26 cellular contexts compared by ENCODE assay signal in genomic region chr1:67171574-67171955, GRCh38. TPM values are rescaled to one million over a fixed set of nuclear protein-coding genes. Genes with fewer than 3 reads are reported as not detected.
DNase-seq lines count a peak whose midpoint lies in the region; ATAC-seq lines count a peak whose summit lies in the region.
"Had no signal": no experiment of that assay in that cellular context is flagged by ENCODE, and none has a peak within 500 bp of the region (broad histone marks: within the 10 kb centered on the region; RNA-seq: fewer than 3 reads in every experiment).

No MANE protein-coding gene starts in this region.

- peak overlapping the region; percentile 20 for H3K4me3 Mint-ChIP-seq in activated CD4-positive, alpha-beta T cell treated with anti-CD3 and anti-CD28 coated beads, Interleukin-2, amount 10 ng/mL, durations not matched to agents 7 days and 5 days
- H3K4me3 Mint-ChIP-seq in activated naive CD4-positive, alpha-beta T cell treated with anti-CD3 and anti-CD28 coated beads, Interleukin-2, amount 50 U/mL, for 24 hours = peak overlapping the region; percentile 71
- peak overlapping the region; percentile 63 for H3K4me3 Mint-ChIP-seq in stimulated activated effector memory CD8-positive, alpha-beta T cell treated with anti-CD3 and anti-CD28 coated beads, Interleukin-12 subunit alpha, Interleukin-12 subunit beta, amount 100 ng/mL, for 72 hours
- H3K4me3 Mint-ChIP-seq: brain, CD14-positive monocyte had no signal

- peaks cover 55% of the 10 kb centered on the region for H3K4me1 Mint-ChIP-seq in activated CD4-positive, alpha-beta T cell treated with anti-CD3 and anti-CD28 coated beads, Interleukin-2, amount 10 ng/mL, durations not matched to agents 7 days and 5 days
- H3K4me1 Mint-ChIP-seq in activated naive CD4-positive, alpha-beta T cell treated with anti-CD3 and anti-CD28 coated beads, Interleukin-2, amount 50 U/mL, for 24 hours = peaks cover 70% of the 10 kb centered on the region
- H3K4me1 Mint-ChIP-seq in stimulated activated effector memory CD8-positive, alpha-beta T cell treated with anti-CD3 and anti-CD28 coated beads, Interleukin-12 subunit alpha, Interleukin-12 subunit beta, amount 100 ng/mL, for 72 hours = peaks cover 42% of the 10 kb centered on the region
- H3K4me1 Mint-ChIP-seq: brain, CD14-positive monocyte had no signal

- DNase-seq in activated CD4-positive, alpha-beta T cell treated with anti-CD3 and anti-CD28 coated beads, Interleukin-2, amount 10 ng/mL, durations not matched to agents 7 days and 5 days = no peak
- DNase-seq in activated CD4-positive, alpha-beta T cell treated with anti-CD3 and anti-CD28 coated beads, Interleukin-2, amount 50 U/mL, for 1 hour = no peak
- DNase-seq in stimulated activated effector memory CD8-positive, alpha-beta T cell treated with anti-CD3 and anti-CD28 coated beads, Interleukin-12 subunit alpha, Interleukin-12 subunit beta, amount 100 ng/mL, for 72 hours (ENCODE audit: low spot score in 2 of 2) = peak in 1 of 2 donors; percentile 72
- DNase-seq in NCI-H2196 (lab: John Stamatoyannopoulos, UW; ENCODE audit: unreplicated experiment) (no peak), caudate nucleus (lab: John Stamatoyannopoulos, UW) (no peak), NCI-H1417 treated with DMSO at 0.1 percent for 48 hours (lab: John Stamatoyannopoulos, UW) (no peak)
- DNase-seq: activated gamma-delta T cell, dermis blood vessel endothelial cell, glutamatergic neuron, MV-4-11, NCI-H2029 treated with DMSO at 0.1 percent for 48 hours, NCI-H510A, SHP77 treated with DMSO at 0.1 percent for 48 hours, substantia nigra had no signal

- ATAC-seq in HG02884 (IDR thresholded peaks at IDR 0.05; ENCODE audit: unreplicated experiment) = peak; percentile 6
- ATAC-seq in stimulated activated effector memory CD8-positive, alpha-beta T cell treated with anti-CD3 and anti-CD28 coated beads, Interleukin-12 subunit alpha, Interleukin-12 subunit beta, amount 100 ng/mL, for 72 hours = peak; percentile 4
- ATAC-seq: A549, esophagus mucosa, sciatic nerve had no signal

- POLR2A ChIA-PET in activated CD4-positive, alpha-beta T cell treated with anti-CD3 and anti-CD28 coated beads, Interleukin-2, amount 10 ng/mL, durations not matched to agents 7 days and 5 days (lab: Charles Lee) = interaction anchor here (0.7 kb wide), 1 partner anchor 57 kb away, joined by 3 read pairs; no protein-coding TSS in a partner anchor

- H3K27me3 Mint-ChIP-seq in activated CD4-positive, alpha-beta T cell treated with anti-CD3 and anti-CD28 coated beads, Interleukin-2, amount 10 ng/mL, durations not matched to agents 7 days and 5 days = peaks cover 4% of the 10 kb centered on the region
- no peaks in the 10 kb centered on the region for H3K27me3 Mint-ChIP-seq in activated naive CD4-positive, alpha-beta T cell treated with anti-CD3 and anti-CD28 coated beads, Interleukin-2, amount 50 U/mL, for 24 hours

- peaks cover 8% of the 10 kb centered on the region for H3K36me3 Mint-ChIP-seq in activated CD4-positive, alpha-beta T cell treated with anti-CD3 and anti-CD28 coated beads, Interleukin-2, amount 10 ng/mL, durations not matched to agents 7 days and 5 days (ENCODE audit: low read depth)
- peaks cover 5% of the 10 kb centered on the region for H3K36me3 Mint-ChIP-seq in activated naive CD4-positive, alpha-beta T cell treated with anti-CD3 and anti-CD28 coated beads, Interleukin-2, amount 50 U/mL, for 24 hours
- peaks cover 93% of the 10 kb centered on the region for H3K36me3 Mint-ChIP-seq in stimulated activated effector memory CD8-positive, alpha-beta T cell treated with anti-CD3 and anti-CD28 coated beads, Interleukin-12 subunit alpha, Interleukin-12 subunit beta, amount 100 ng/mL, for 72 hours
- H3K36me3 Mint-ChIP-seq: brain, CD14-positive monocyte had no signal

- H3K27ac ChIP-seq in caudate nucleus (ENCODE audit: low read depth, low read length) = no peak overlapping the region
- H3K27ac ChIP-seq: A549, HL-60, vagina had no signal

- H3K27ac Mint-ChIP-seq in activated CD4-positive, alpha-beta T cell treated with anti-CD3 and anti-CD28 coated beads, Interleukin-2, amount 10 ng/mL, durations not matched to agents 7 days and 5 days = peak overlapping the region; percentile 80
- H3K27ac Mint-ChIP-seq in activated naive CD4-positive, alpha-beta T cell treated with anti-CD3 and anti-CD28 coated beads, Interleukin-2, amount 50 U/mL, for 24 hours = peak overlapping the region; percentile 97
- peak overlapping the region; percentile 98 for H3K27ac Mint-ChIP-seq in stimulated activated effector memory CD8-positive, alpha-beta T cell treated with anti-CD3 and anti-CD28 coated beads, Interleukin-12 subunit alpha, Interleukin-12 subunit beta, amount 100 ng/mL, for 72 hours
- H3K27ac Mint-ChIP-seq: brain, CD14-positive monocyte had no signal

- peaks cover 7% of the 10 kb centered on the region for H3K9me3 Mint-ChIP-seq in activated CD4-positive, alpha-beta T cell treated with anti-CD3 and anti-CD28 coated beads, Interleukin-2, amount 10 ng/mL, durations not matched to agents 7 days and 5 days
- no peaks in the 10 kb centered on the region for H3K9me3 Mint-ChIP-seq in activated naive CD4-positive, alpha-beta T cell treated with anti-CD3 and anti-CD28 coated beads, Interleukin-2, amount 50 U/mL, for 24 hours
- H3K9me3 Mint-ChIP-seq in stimulated activated effector memory CD8-positive, alpha-beta T cell treated with anti-CD3 and anti-CD28 coated beads, Interleukin-12 subunit alpha, Interleukin-12 subunit beta, amount 100 ng/mL, for 72 hours = peaks cover 3% of the 10 kb centered on the region

- CTCF ChIA-PET in activated CD4-positive, alpha-beta T cell treated with anti-CD3 and anti-CD28 coated beads, Interleukin-2, amount 10 ng/mL, durations not matched to agents 7 days and 5 days (lab: Charles Lee) = interaction anchor here (0.9 to 2.9 kb wide), 6 partner anchors 10 to 326 kb away, joined by 3 to 17 read pairs (median 3); no protein-coding TSS in a partner anchor

RNA-seq across cellular contexts. Expression of gene IL23R, which starts 5.3 kb away (rescaled TPM):
- total RNA-seq in activated CD4-positive, alpha-beta T cell treated with anti-CD3 and anti-CD28 coated beads, Interleukin-2, amount 10 ng/mL, durations not matched to agents 7 days and 5 days = under 1 TPM; 0.48 to 0.57 TPM
- total RNA-seq: Daoy, dermis blood vessel endothelial cell, osteocyte, sciatic nerve, vagina had no signal

RNA-seq across cellular contexts. Expression of gene C1orf141, which starts 36.8 kb away (rescaled TPM):
- not detected for total RNA-seq in activated CD4-positive, alpha-beta T cell treated with anti-CD3 and anti-CD28 coated beads, Interleukin-2, amount 10 ng/mL, durations not matched to agents 7 days and 5 days
- total RNA-seq: Daoy, dermis blood vessel endothelial cell, esophagus mucosa, liver, osteocyte, sciatic nerve, vagina had no signal

Comparison
In these comparisons a context has a peak if more than half of its experiments do, and no peak if none do; other contexts are left out.
1. H3K4me3 Mint-ChIP-seq: peak in every context shown above with its lines; median percentile 71 in activated naive CD4-positive, alpha-beta T cell treated with anti-CD3 and anti-CD28 coated beads, Interleukin-2, amount 50 U/mL, for 24 hours; 63 in stimulated activated effector memory CD8-positive, alpha-beta T cell treated with anti-CD3 and anti-CD28 coated beads, Interleukin-12 subunit alpha, Interleukin-12 subunit beta, amount 100 ng/mL, for 72 hours; 20 in activated CD4-positive, alpha-beta T cell treated with anti-CD3 and anti-CD28 coated beads, Interleukin-2, amount 10 ng/mL, durations not matched to agents 7 days and 5 days.